In the genomic region with DNA sequence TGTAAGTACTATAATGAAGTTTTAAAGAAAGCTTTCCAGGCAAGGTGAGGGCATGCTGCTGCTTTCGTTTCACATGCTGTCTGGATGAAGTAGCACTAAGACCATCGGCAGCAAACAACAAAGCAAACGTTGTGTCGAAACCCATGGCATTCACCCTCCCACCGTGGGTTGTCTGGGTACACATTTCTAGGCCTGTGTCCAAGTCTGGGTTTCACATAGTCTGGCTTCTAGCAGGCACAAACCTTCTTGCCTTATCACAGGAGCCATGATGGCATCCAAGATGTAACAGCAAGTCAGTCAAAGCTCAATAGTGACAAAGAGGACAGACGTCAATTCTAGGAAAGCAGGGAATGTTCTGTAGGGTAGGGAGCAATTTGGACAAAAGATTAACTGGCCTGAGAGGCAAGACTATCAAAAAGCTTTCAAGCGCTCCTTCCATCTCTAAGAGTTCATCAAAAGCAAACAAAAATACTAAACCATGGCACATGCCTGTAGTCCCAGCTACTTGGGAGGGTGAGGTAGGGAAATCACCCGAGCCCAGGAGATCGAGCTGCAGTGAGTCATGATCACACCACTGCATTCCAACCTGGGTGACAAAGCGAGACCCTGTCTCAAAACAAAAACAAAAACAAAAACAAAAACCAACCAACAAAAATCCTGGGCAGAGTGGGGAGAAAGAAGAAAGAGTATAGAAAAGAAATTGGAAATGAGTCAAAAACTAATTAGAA, we compare ENCODE assay signal across 18 cellular contexts. TPM values are rescaled to one million over a fixed set of nuclear protein-coding genes. Genes with fewer than 3 reads are reported as not detected.
DNase-seq lines count a peak whose midpoint lies in the region; ATAC-seq, FAIRE-seq and TF ChIP-seq lines count a peak whose summit lies in the region.
"Had no signal": no experiment of that assay in that cellular context is flagged by ENCODE, and none has a peak within 500 bp of the region (broad histone marks: within the 10 kb centered on the region; RNA-seq: fewer than 3 reads in every experiment).

No MANE protein-coding gene starts in this region.

- CTCF ChIA-PET in HepG2 (lab: Yijun Ruan, JAX; ENCODE audit: low intra/inter-chr PET ratio, low total read pairs): no interaction called here

- no peaks in the 10 kb centered on the region for H3K4me1 Mint-ChIP-seq in activated T-cell treated with anti-CD3 and anti-CD28 coated beads, Interleukin-2, amount 50 U/mL, for 72 hours (ENCODE audit: low read depth)
- H3K4me1 Mint-ChIP-seq in activated T-cell treated with anti-CD3 and anti-CD28 coated beads, Interleukin-2, amount 50 U/mL, for 4 hours (ENCODE audit: low read depth): no peaks in the 10 kb centered on the region
- H3K4me1 Mint-ChIP-seq: CD8-positive, alpha-beta memory T cell; GM23338 had no signal

- BruUV-seq in HepG2 (replicated peaks; lab: Mats Ljungman, UMichigan): no TSS peak

- no peaks in the 10 kb centered on the region for H3K27me3 ChIP-seq in HepG2 (ENCODE audit: control insufficient read depth in 1 of 2, insufficient read depth in 2 of 2, low read length in 2 of 2)
- no peaks in the 10 kb centered on the region for H3K27me3 ChIP-seq in testis
- H3K27me3 ChIP-seq: Peyer's patch, sigmoid colon, uterus had no signal

- no peaks in the 10 kb centered on the region for H3K79me2 ChIP-seq in HepG2 (ENCODE audit: insufficient read depth, low read length)

- no peak overlapping the region for H3K4me3 Mint-ChIP-seq in activated T-cell treated with anti-CD3 and anti-CD28 coated beads, Interleukin-2, amount 50 U/mL, for 72 hours
- no peak overlapping the region for H3K4me3 Mint-ChIP-seq in activated T-cell treated with anti-CD3 and anti-CD28 coated beads, Interleukin-2, amount 50 U/mL, for 4 hours
- H3K4me3 Mint-ChIP-seq: CD8-positive, alpha-beta memory T cell; GM23338 had no signal

- no peak for ATAC-seq in activated T-cell treated with anti-CD3 and anti-CD28 coated beads, Interleukin-2, amount 50 U/mL, for 72 hours (replicated peaks in 1 of 2)
- no peak for ATAC-seq in activated T-cell treated with anti-CD3 and anti-CD28 coated beads, Interleukin-2, amount 50 U/mL, for 4 hours
- no peak; the same call in 2 of the 3 replicates for ATAC-seq in HepG2
- ATAC-seq: GM23338 had no signal

- TF ChIP-seq CTCF in choroid plexus epithelial cell (conservative IDR thresholded peaks at IDR 0.05; ENCODE audit: low read depth, low read length): no peak
- no peak for TF ChIP-seq CTCF in HepG2 (CRISPR knock-in tag; IDR thresholded peaks at IDR 0.05)
- no peak for TF ChIP-seq CTCF in testis (IDR thresholded peaks at IDR 0.05)

- no peak for FAIRE-seq in HepG2 (lab: Jason Lieb, UNC)

- TF ChIP-seq EP300 in HepG2 (IDR thresholded peaks at IDR 0.05; ENCODE audit: low read depth in 2 of 2, low read length in 2 of 2) (no peak), HepG2 (CRISPR knock-in tag; IDR thresholded peaks at IDR 0.05; ENCODE audit: borderline replicate concordance) (no peak)

- H3K27ac ChIP-seq in HepG2 (ENCODE audit: extremely low read length, insufficient read depth, low read length) (no peak overlapping the region), testis (no peak overlapping the region)
- H3K27ac ChIP-seq: Peyer's patch, sigmoid colon, uterus, WERI-Rb-1 had no signal

- H3K4me2 ChIP-seq in HepG2 (ENCODE audit: low read depth, low read length): no peak overlapping the region
- H3K4me2 ChIP-seq: GM23338 had no signal

- intact Hi-C loops in HepG2 (cut with micrococcal nuclease; ENCODE audit: unreplicated experiment) (loop anchor here (2.0 kb wide), 1 partner anchor 49 kb away; no protein-coding TSS in a partner anchor), testis (cut with DNase I; ENCODE audit: low total_unique reads) (no loop called here)

- 67% methylated on average over 10 of the region's 10 CpGs for WGBS in HepG2 (ENCODE audit: low lambda C conversion rate)
- WGBS in testis, 2 donors: 81 to 85% methylated on average over 10 of the region's 10 CpGs

- no peak overlapping the region for H3K9ac ChIP-seq in HepG2 (ENCODE audit: insufficient read depth, low read depth, low read length)

- peak overlapping the region; percentile 9 for H3K27ac Mint-ChIP-seq in activated T-cell treated with anti-CD3 and anti-CD28 coated beads, Interleukin-2, amount 50 U/mL, for 72 hours
- H3K27ac Mint-ChIP-seq: GM23338 had no signal

- H3K4me1 ChIP-seq in HepG2 (ENCODE audit: insufficient read depth, low read length) (no peaks in the 10 kb centered on the region), testis (no peaks in the 10 kb centered on the region)
- H3K4me1 ChIP-seq: Peyer's patch, sigmoid colon, uterus had no signal

- TF ChIP-seq POLR2A in HepG2 (IDR thresholded peaks at IDR 0.05; ENCODE audit: insufficient read depth in 1 of 2, low read depth in 2 of 2, low read length in 2 of 2): no peak
- TF ChIP-seq POLR2A in testis (IDR thresholded peaks at IDR 0.05): no peak

- H3K9me3 ChIP-seq in HepG2 (ENCODE audit: low read length) (no peaks in the 10 kb centered on the region), testis (no peaks in the 10 kb centered on the region)
- H3K9me3 ChIP-seq: Peyer's patch, sigmoid colon, uterus had no signal

- H3K36me3 Mint-ChIP-seq in activated T-cell treated with anti-CD3 and anti-CD28 coated beads, Interleukin-2, amount 50 U/mL, for 72 hours (ENCODE audit: insufficient read depth in 2 of 2): peaks cover 8 to 19% of the 10 kb centered on the region in 2 donors
- peaks cover 29% of the 10 kb centered on the region for H3K36me3 Mint-ChIP-seq in activated T-cell treated with anti-CD3 and anti-CD28 coated beads, Interleukin-2, amount 50 U/mL, for 4 hours (ENCODE audit: insufficient read depth)

- H3K36me3 ChIP-seq in HepG2 (replicated peaks in 1 of 2; ENCODE audit: control insufficient read depth in 1 of 2, insufficient read depth in 2 of 2, low read length in 2 of 2): peaks cover 9 to 78% of the 10 kb centered on the region in 2 experiments
- H3K36me3 ChIP-seq in testis (ENCODE audit: low read depth, missing control alignments): no peaks in the 10 kb centered on the region
- H3K36me3 ChIP-seq: uterus had no signal

- POLR2A ChIA-PET in HepG2 (lab: Yijun Ruan, JAX): no interaction called here

- H3K9me3 Mint-ChIP-seq in activated T-cell treated with anti-CD3 and anti-CD28 coated beads, Interleukin-2, amount 50 U/mL, for 72 hours: no peaks in the 10 kb centered on the region
- no peaks in the 10 kb centered on the region for H3K9me3 Mint-ChIP-seq in activated T-cell treated with anti-CD3 and anti-CD28 coated beads, Interleukin-2, amount 50 U/mL, for 4 hours
- H3K9me3 Mint-ChIP-seq: CD8-positive, alpha-beta memory T cell; GM23338 had no signal

- no peak overlapping the region for H2AFZ ChIP-seq in HepG2 (ENCODE audit: low read length)
- H2AFZ ChIP-seq: GM23338 had no signal

- no peaks in the 10 kb centered on the region for H3K27me3 Mint-ChIP-seq in activated T-cell treated with anti-CD3 and anti-CD28 coated beads, Interleukin-2, amount 50 U/mL, for 72 hours (ENCODE audit: low read depth)
- H3K27me3 Mint-ChIP-seq in activated T-cell treated with anti-CD3 and anti-CD28 coated beads, Interleukin-2, amount 50 U/mL, for 4 hours (ENCODE audit: low read depth): no peaks in the 10 kb centered on the region
- H3K27me3 Mint-ChIP-seq: CD8-positive, alpha-beta memory T cell had no signal

- no peak for TF ChIP-seq RAD21 in HepG2 (CRISPR knock-in tag; IDR thresholded peaks at IDR 0.05)

- in situ Hi-C loops in HepG2 (cut with HindIII; ENCODE audit: extremely low pct_ligation_motif_present, low pct_unique_long_range_greater_than_20kb): no loop called here

- DNase-seq in activated T-cell treated with anti-CD3 and anti-CD28 coated beads, Interleukin-2, amount 50 U/mL, for 72 hours: no peak
- DNase-seq in activated T-cell treated with anti-CD3 and anti-CD28 coated beads, Interleukin-2, amount 50 U/mL, for 4 hours: no peak
- DNase-seq in choroid plexus epithelial cell (ENCODE audit: low read depth) (peak; percentile 33), HepG2 (ENCODE audit: low spot score) (peak; percentile 36), testis (peak; percentile 46), SHP77 treated with DMSO at 0.1 percent for 48 hours (lab: John Stamatoyannopoulos, UW) (no peak), SKM-1 (lab: John Stamatoyannopoulos, UW; ENCODE audit: unreplicated experiment) (no peak), NCI-H524 treated with DMSO at 0.1 percent for 48 hours (lab: John Stamatoyannopoulos, UW) (no peak)
- DNase-seq: activated naive CD4-positive, alpha-beta T cell; CD8-positive, alpha-beta memory T cell; NCI-H2107; NCI-H748 treated with DMSO at 0.1 percent for 48 hours; Peyer's patch; sigmoid colon; stimulated activated CD4-positive, alpha-beta T cell treated with anti-CD3 and anti-CD28 coated beads, Interleukin-4, amount 100 ng/mL, for 4 hours; uterus; WERI-Rb-1 had no signal

- H4K20me1 ChIP-seq in HepG2 (ENCODE audit: insufficient read depth, low read length): no peaks in the 10 kb centered on the region

- H3K4me3 ChIP-seq in choroid plexus epithelial cell (ENCODE audit: low read depth, low read length) (no peak overlapping the region), HepG2 (replicated peaks in 1 of 3; ENCODE audit: insufficient read depth in 1 of 3, low read depth in 2 of 3, low read length in 3 of 3) (no peak overlapping the region), testis (no peak overlapping the region)
- H3K4me3 ChIP-seq: GM23338, Peyer's patch, sigmoid colon, uterus had no signal

RNA-seq across cellular contexts. Expression of a gene that starts 42.7 kb away (rescaled TPM):
- total RNA-seq in activated T-cell treated with anti-CD3 and anti-CD28 coated beads, Interleukin-2, amount 50 U/mL, for 72 hours: 10 to 100 TPM; 17.2 to 22.5 TPM
- 10 to 100 TPM; 25.5 to 26.5 (median 26.2) TPM for total RNA-seq in activated T-cell treated with anti-CD3 and anti-CD28 coated beads, Interleukin-2, amount 50 U/mL, for 4 hours
- total RNA-seq in HepG2 (2016; rRNA removed; fragmentation: Illumina TruSeq; extraction: Trizol) (16.2 and 17.9 TPM in 2 replicates), testis (10 to 100 TPM; 37.2 to 39.4 TPM)
- total RNA-seq in HepG2 (2016; cell fraction: cytosol; rRNA removed; fragmentation: Illumina TruSeq; extraction: Trizol; ENCODE audit: low read depth): 3.7 and 4.4 TPM in 2 replicates
- 16.0 and 16.1 TPM in 2 replicates for total RNA-seq in HepG2 (2016; cell fraction: insoluble cytoplasmic fraction; rRNA removed; fragmentation: Illumina TruSeq; extraction: Trizol)
- 10.2 and 11.0 TPM in 2 replicates for total RNA-seq in HepG2 (2016; cell fraction: membrane; rRNA removed; fragmentation: Illumina TruSeq; extraction: Trizol)
- 18.5 and 20.0 TPM in 2 replicates for total RNA-seq in HepG2 (2016; cell fraction: nucleus; rRNA removed; fragmentation: Illumina TruSeq; extraction: Trizol)
- polyA plus RNA-seq in HepG2 (2011; rRNA removed) (9.8 and 11.6 TPM in 2 replicates), testis (ENCODE audit: insufficient read depth, low read depth, low replicate concordance) (24.2 TPM)
- polyA plus RNA-seq in HepG2 (2011; cell fraction: cytosol; rRNA removed): 6.8 and 7.5 TPM in 2 replicates
- 15.8 and 18.6 TPM in 2 replicates for polyA plus RNA-seq in HepG2 (2011; cell fraction: nucleus; rRNA removed)
- 8.2 and 9.0 TPM in 2 replicates for polyA plus RNA-seq in HepG2 (2012)
- 1.5 and 1.9 TPM in 2 replicates for polyA plus RNA-seq in HepG2 (2016; cell fraction: cytosol; fragmentation: Illumina TruSeq; extraction: Trizol; ENCODE audit: low read depth)
- 17.9 and 19.3 TPM in 2 replicates for polyA plus RNA-seq in HepG2 (2016; cell fraction: insoluble cytoplasmic fraction; fragmentation: Illumina TruSeq; extraction: Trizol; ENCODE audit: low read depth)
- 4.7 and 5.0 TPM in 2 replicates for polyA plus RNA-seq in HepG2 (2016; cell fraction: membrane; fragmentation: Illumina TruSeq; extraction: Trizol; ENCODE audit: low read depth)
- polyA plus RNA-seq in HepG2 (2016; cell fraction: nucleus; fragmentation: Illumina TruSeq; extraction: Trizol; ENCODE audit: insufficient read depth, low read depth): 27.3 and 29.4 TPM in 2 replicates
- polyA minus RNA-seq in HepG2 (2011; rRNA and poly(A)+ RNA removed; ENCODE audit: low replicate concordance): 6.8 and 10.0 TPM in 2 replicates
- 2.4 and 3.0 TPM in 2 replicates for polyA minus RNA-seq in HepG2 (2011; cell fraction: cytosol; rRNA and poly(A)+ RNA removed)
- 13.0 and 15.5 TPM in 2 replicates for polyA minus RNA-seq in HepG2 (2011; cell fraction: nucleus; rRNA and poly(A)+ RNA removed)

Comparison
In these comparisons a context has a peak if more than half of its experiments do, and no peak if none do; other contexts are left out.
1. DNase-seq: peak in choroid plexus epithelial cell (single experiment), HepG2 (single experiment) and testis (single experiment); none in activated T-cell treated with anti-CD3 and anti-CD28 coated beads, Interleukin-2, amount 50 U/mL, for 72 hours (0 of 2), activated T-cell treated with anti-CD3 and anti-CD28 coated beads, Interleukin-2, amount 50 U/mL, for 4 hours (single experiment), SHP77 treated with DMSO at 0.1 percent for 48 hours (single experiment), SKM-1 (single experiment) and NCI-H524 treated with DMSO at 0.1 percent for 48 hours (single experiment).